ENCODE assay signal across 11 cellular contexts in the genomic region with DNA sequence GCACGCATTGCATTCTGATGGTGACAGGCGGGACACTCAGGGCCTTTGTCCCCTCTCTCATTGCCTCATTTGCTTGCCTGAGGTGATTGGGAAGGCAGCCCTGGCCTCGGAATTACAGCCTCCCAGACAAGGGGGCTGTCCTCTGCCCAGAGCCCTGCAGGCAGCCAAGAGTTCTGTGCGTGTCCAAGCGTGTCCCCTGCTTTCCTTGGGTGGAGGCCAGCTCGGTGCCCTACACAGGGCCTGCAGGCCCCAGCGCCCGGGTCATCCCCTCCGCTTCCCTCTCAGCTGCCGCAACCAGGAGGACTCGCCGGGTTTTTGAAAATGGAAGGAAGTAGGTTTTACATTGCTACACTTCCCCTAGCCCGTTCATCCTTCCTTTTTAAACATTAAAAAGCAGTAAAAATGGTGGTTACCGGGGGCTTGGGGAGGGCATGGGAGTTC. TPM values are rescaled to one million over a fixed set of nuclear protein-coding genes. Genes with fewer than 3 reads are reported as not detected.
DNase-seq lines count a peak whose midpoint lies in the region; ATAC-seq and TF ChIP-seq lines count a peak whose summit lies in the region.
"Had no signal": no experiment of that assay in that cellular context is flagged by ENCODE, and none has a peak within 500 bp of the region (broad histone marks: within the 10 kb centered on the region; RNA-seq: fewer than 3 reads in every experiment).

No MANE protein-coding gene starts in this region.

- H3K4me3 ChIP-seq in breast epithelium (no peak overlapping the region), coronary artery (no peak overlapping the region), lower lobe of right lung (no peak overlapping the region), colonic mucosa (no peak overlapping the region)
- H3K4me3 ChIP-seq in effector memory CD4-positive, alpha-beta T cell (ENCODE audit: insufficient read depth, low read depth, low read length, poor library complexity, severe bottlenecking), result no peak overlapping the region

- no peaks in the 10 kb centered on the region for H3K27me3 Mint-ChIP-seq in MCF 10A (ENCODE audit: insufficient read depth, unreplicated experiment)

- H3K9me3 ChIP-seq in breast epithelium (no peaks in the 10 kb centered on the region), lower lobe of right lung (no peaks in the 10 kb centered on the region), colonic mucosa (no peaks in the 10 kb centered on the region)
- H3K9me3 ChIP-seq in effector memory CD4-positive, alpha-beta T cell (ENCODE audit: control insufficient read depth, low read length), result no peaks in the 10 kb centered on the region

- DNase-seq in breast epithelium (ENCODE audit: low spot score in 2 of 2), result peak in 1 of 2 donors; percentile 62
- no peak for DNase-seq in MCF 10A (ENCODE audit: unreplicated experiment)
- DNase-seq in coronary artery (ENCODE audit: low spot score), result peak; percentile 72
- DNase-seq in lower lobe of right lung, result peak; percentile 71
- no peak for DNase-seq in effector memory CD4-positive, alpha-beta T cell
- DNase-seq in NCI-H1092 treated with DMSO at 0.1 percent for 48 hours (lab: John Stamatoyannopoulos, UW), result no peak
- DNase-seq in colonic mucosa, result no peak
- no peak for DNase-seq in foreskin melanocyte
- DNase-seq: ACHN, NCI-H2029, retina had no signal

- POLR2A ChIA-PET in MCF 10A (lab: Yijun Ruan, JAX), result no interaction called here

- H3K36me3 Mint-ChIP-seq in MCF 10A (ENCODE audit: insufficient read depth, unreplicated experiment), result no peaks in the 10 kb centered on the region

- intact Hi-C loops in breast epithelium (cut with DNase I; ENCODE audit: low total_unique reads) (no loop called here), MCF 10A (cut with micrococcal nuclease) (no loop called here), lower lobe of right lung (cut with DNase I) (no loop called here), colonic mucosa (cut with DNase I) (no loop called here)

- H3K9me3 Mint-ChIP-seq in MCF 10A (ENCODE audit: unreplicated experiment), result no peaks in the 10 kb centered on the region

- no peak overlapping the region for H3K27ac Mint-ChIP-seq in MCF 10A (ENCODE audit: low read depth, unreplicated experiment)

- ATAC-seq in lower lobe of right lung, result peak in 1 of 2 donors; percentile 28

- TF ChIP-seq CTCF in breast epithelium (IDR thresholded peaks at IDR 0.05) (no peak), MCF 10A (IDR thresholded peaks at IDR 0.05; ENCODE audit: unreplicated experiment) (no peak), coronary artery (IDR thresholded peaks at IDR 0.05) (no peak), lower lobe of right lung (IDR thresholded peaks at IDR 0.05) (no peak), colonic mucosa (IDR thresholded peaks at IDR 0.05) (no peak)

- H3K27me3 ChIP-seq in breast epithelium, result no peaks in the 10 kb centered on the region
- H3K27me3 ChIP-seq in lower lobe of right lung (ENCODE audit: low read depth), result no peaks in the 10 kb centered on the region
- H3K27me3 ChIP-seq in effector memory CD4-positive, alpha-beta T cell (replicated peaks; ENCODE audit: control insufficient read depth, insufficient read depth, low read length, poor library complexity, severe bottlenecking), result no peaks in the 10 kb centered on the region
- H3K27me3 ChIP-seq in colonic mucosa, result no peaks in the 10 kb centered on the region

- peaks cover 5% of the 10 kb centered on the region for H3K4me1 Mint-ChIP-seq in MCF 10A (ENCODE audit: insufficient read depth, unreplicated experiment)

- TF ChIP-seq POLR2A in breast epithelium (IDR thresholded peaks at IDR 0.05), result no peak

- BruUV-seq in MCF 10A (replicated peaks; lab: Mats Ljungman, UMichigan), result no TSS peak

- H3K4me1 ChIP-seq in breast epithelium (peaks cover 4 to 23% of the 10 kb centered on the region in 2 donors), lower lobe of right lung (peaks cover 41% of the 10 kb centered on the region), colonic mucosa (peaks cover 3% of the 10 kb centered on the region)
- no peaks in the 10 kb centered on the region for H3K4me1 ChIP-seq in effector memory CD4-positive, alpha-beta T cell (ENCODE audit: control insufficient read depth, insufficient read depth, low read length, poor library complexity, severe bottlenecking)

- no peak overlapping the region for H3K4me3 Mint-ChIP-seq in MCF 10A (ENCODE audit: unreplicated experiment)

- no peak overlapping the region for H3K9ac ChIP-seq in colonic mucosa (ENCODE audit: low read depth in 2 of 2, low read length in 2 of 2)

- no peaks in the 10 kb centered on the region for H3K36me3 ChIP-seq in breast epithelium
- H3K36me3 ChIP-seq in lower lobe of right lung, result peaks cover 5% of the 10 kb centered on the region
- H3K36me3 ChIP-seq in effector memory CD4-positive, alpha-beta T cell (ENCODE audit: control insufficient read depth, insufficient read depth, low read length), result no peaks in the 10 kb centered on the region
- H3K36me3 ChIP-seq in colonic mucosa, result no peaks in the 10 kb centered on the region

- CTCF ChIA-PET in MCF 10A (lab: Yijun Ruan, JAX), result interaction anchor here (0.7 kb wide), 1 partner anchor 648 kb away, joined by 3 read pairs; no protein-coding TSS in a partner anchor

- H3K27ac ChIP-seq in breast epithelium, result peak overlapping the region; percentile 21 to 57
- peak overlapping the region in 1 of 2 donors; percentile 31 for H3K27ac ChIP-seq in coronary artery
- no peak overlapping the region for H3K27ac ChIP-seq in lower lobe of right lung
- no peak overlapping the region for H3K27ac ChIP-seq in effector memory CD4-positive, alpha-beta T cell (ENCODE audit: insufficient read depth, low read length, poor library complexity, severe bottlenecking)
- H3K27ac ChIP-seq in colonic mucosa, result no peak overlapping the region

RNA-seq across cellular contexts. Expression of a gene that starts 1.9 kb away (rescaled TPM):
- total RNA-seq in breast epithelium, result 10 to 100 TPM; 28.4 to 85.6 (median 61.0) TPM
- 15.6 and 23.7 TPM in 2 replicates for total RNA-seq in MCF 10A (2022)
- 58.1 TPM for total RNA-seq in lower lobe of right lung
- 100 to 1,000 TPM; 118 to 141 TPM for total RNA-seq in colonic mucosa

Comparison
In these comparisons a context has a peak if more than half of its experiments do, and no peak if none do; other contexts are left out.
1. DNase-seq: peak in coronary artery (single experiment) and lower lobe of right lung (single experiment); none in MCF 10A (single experiment), effector memory CD4-positive, alpha-beta T cell (0 of 3), NCI-H1092 treated with DMSO at 0.1 percent for 48 hours (single experiment), colonic mucosa (single experiment) and foreskin melanocyte (single experiment).
2. H3K27ac ChIP-seq: peak in breast epithelium (2 of 2); none in lower lobe of right lung (single experiment), effector memory CD4-positive, alpha-beta T cell (single experiment) and colonic mucosa (single experiment).